ENCODE assay signal across 8 cellular contexts in genomic region chr9:132901859-132902831, GRCh38. TPM values are rescaled to one million over a fixed set of nuclear protein-coding genes. Genes with fewer than 3 reads are reported as not detected.
DNase-seq lines count a peak whose midpoint lies in the region; ATAC-seq, FAIRE-seq and TF ChIP-seq lines count a peak whose summit lies in the region.

No MANE protein-coding gene starts in this region.

- peak; percentile 94 for DNase-seq in AG08395 (ENCODE audit: low spot score)
- peak; percentile 44 for DNase-seq in NCI-H1105 (lab: John Stamatoyannopoulos, UW)
- DNase-seq in T-helper 9 cell = peak; percentile 72
- DNase-seq in astrocyte (ENCODE audit: low read depth) = peak; percentile 67
- DNase-seq in hippocampal formation (lab: John Stamatoyannopoulos, UW) = peak; percentile 66 to 78
- DNase-seq in smooth muscle cell (lab: John Stamatoyannopoulos, UW; ENCODE audit: unreplicated experiment) = peak; percentile 34
- no peak for DNase-seq in OCI-M2 (lab: John Stamatoyannopoulos, UW; ENCODE audit: unreplicated experiment)

- no peak overlapping the region for H3K27ac Mint-ChIP-seq in astrocyte (ENCODE audit: unreplicated experiment)

- H4K20me1 ChIP-seq in astrocyte (ENCODE audit: insufficient read depth, low read length) (peaks cover 10% of the 10 kb centered on the region), smooth muscle cell (ENCODE audit: low read depth) (no peaks in the 10 kb centered on the region)

- peaks cover 11% of the 10 kb centered on the region for H3F3A ChIP-seq in smooth muscle cell (ENCODE audit: low read depth)

- no peak overlapping the region for H3K9ac ChIP-seq in astrocyte (ENCODE audit: low read length)
- H3K9ac ChIP-seq in smooth muscle cell (ENCODE audit: low read depth) = no peak overlapping the region

- H3K27me3 ChIP-seq in astrocyte (ENCODE audit: insufficient read depth, low read length) = no peaks in the 10 kb centered on the region
- H3K27me3 ChIP-seq in smooth muscle cell (ENCODE audit: low read depth) = no peaks in the 10 kb centered on the region

- H3K36me3 ChIP-seq in astrocyte (ENCODE audit: insufficient read depth, low read length) = peaks cover 28% of the 10 kb centered on the region
- H3K36me3 ChIP-seq in smooth muscle cell (ENCODE audit: low read depth) = peaks cover 6% of the 10 kb centered on the region

- no peak overlapping the region for H3K4me2 ChIP-seq in astrocyte (ENCODE audit: low read length)
- H3K4me2 ChIP-seq in smooth muscle cell = no peak overlapping the region

- peaks cover 5% of the 10 kb centered on the region for H3K4me1 Mint-ChIP-seq in astrocyte (ENCODE audit: low read depth, unreplicated experiment)

- H3K4me1 ChIP-seq in astrocyte (ENCODE audit: insufficient read depth, low read length) (no peaks in the 10 kb centered on the region), smooth muscle cell (ENCODE audit: low read depth) (no peaks in the 10 kb centered on the region)

- H3K4me3 ChIP-seq in astrocyte (ENCODE audit: insufficient read depth, low read depth, low read length) = no peak overlapping the region
- no peak overlapping the region for H3K4me3 ChIP-seq in smooth muscle cell

- TF ChIP-seq CTCF in astrocyte (IDR thresholded peaks at IDR 0.05; ENCODE audit: insufficient read depth, low read depth, low read length) (peak; percentile 99), smooth muscle cell (IDR thresholded peaks at IDR 0.05; ENCODE audit: borderline replicate concordance, insufficient read depth, poor library complexity, severe bottlenecking) (peak; percentile 96)

- H3K79me2 ChIP-seq in astrocyte (ENCODE audit: insufficient read depth, low read length) = no peaks in the 10 kb centered on the region
- no peaks in the 10 kb centered on the region for H3K79me2 ChIP-seq in smooth muscle cell (ENCODE audit: low read depth)

- no peak overlapping the region for H3K4me3 Mint-ChIP-seq in astrocyte (ENCODE audit: unreplicated experiment)

- no peaks in the 10 kb centered on the region for H3K9me3 Mint-ChIP-seq in astrocyte (ENCODE audit: unreplicated experiment)

- no peaks in the 10 kb centered on the region for H3K9me3 ChIP-seq in astrocyte (ENCODE audit: insufficient read depth, low read depth, low read length)
- no peaks in the 10 kb centered on the region for H3K9me3 ChIP-seq in smooth muscle cell (replicated peaks; ENCODE audit: low read depth)

- FAIRE-seq in astrocyte (lab: Jason Lieb, UNC) = peak; percentile 78

- 55% methylated on average over 11 of the region's 11 CpGs for WGBS in smooth muscle cell (ENCODE audit: low lambda C conversion rate)

- H3K27ac ChIP-seq in astrocyte (ENCODE audit: low read depth, low read length) = no peak overlapping the region
- H3K27ac ChIP-seq in smooth muscle cell (ENCODE audit: low read depth) = no peak overlapping the region

- H2AFZ ChIP-seq in astrocyte (ENCODE audit: low read depth, low read length) (no peak overlapping the region), smooth muscle cell (ENCODE audit: low read depth) (no peak overlapping the region)

- peak; percentile 68 for ATAC-seq in GM18907 (IDR thresholded peaks at IDR 0.05; ENCODE audit: unreplicated experiment)

- H3K36me3 Mint-ChIP-seq in astrocyte (ENCODE audit: low read depth, unreplicated experiment) = peaks cover 23% of the 10 kb centered on the region

- H3K27me3 Mint-ChIP-seq in astrocyte (ENCODE audit: low read depth, unreplicated experiment) = no peaks in the 10 kb centered on the region

RNA-seq across cellular contexts. Expression of gene SPACA9, which starts 23.4 kb away (rescaled TPM):
- 3.9 and 5.0 TPM in 2 replicates for total RNA-seq in astrocyte
- 0.99 and 2.4 TPM in 2 replicates for total RNA-seq in smooth muscle cell
- 6.8 and 8.9 TPM in 2 replicates for polyA plus RNA-seq in smooth muscle cell

RNA-seq across cellular contexts. Expression of gene AK8, which starts 24.1 kb away (rescaled TPM):
- 0.27 and 0.84 TPM in 2 replicates for total RNA-seq in astrocyte
- 0.18 and 0.67 TPM in 2 replicates for total RNA-seq in smooth muscle cell
- 1.2 and 1.4 TPM in 2 replicates for polyA plus RNA-seq in smooth muscle cell

RNA-seq across cellular contexts. Expression of gene TSC1, which starts 42.3 kb away (rescaled TPM):
- total RNA-seq in astrocyte (45.5 and 50.6 TPM in 2 replicates), smooth muscle cell (39.2 and 48.9 TPM in 2 replicates)
- polyA plus RNA-seq in smooth muscle cell = 17.4 and 21.5 TPM in 2 replicates
